Comparison of ENCODE assay signal across 9 cellular contexts in genomic region chr12:48852734-48853168, GRCh38. TPM values are rescaled to one million over a fixed set of nuclear protein-coding genes. Genes with fewer than 3 reads are reported as not detected.
DNase-seq lines count a peak whose midpoint lies in the region; ATAC-seq and TF ChIP-seq lines count a peak whose summit lies in the region.
"Had no signal": no experiment of that assay in that cellular context is flagged by ENCODE, and none has a peak within 500 bp of the region (broad histone marks: within the 10 kb centered on the region; RNA-seq: fewer than 3 reads in every experiment).

No MANE protein-coding gene starts in this region.

- peaks cover 0 to 22% (median 3%) of the 10 kb centered on the region in 3 donors for H3K36me3 Mint-ChIP-seq in naive thymus-derived CD8-positive, alpha-beta T cell

- H3K4me3 Mint-ChIP-seq in naive thymus-derived CD8-positive, alpha-beta T cell: peak overlapping the region; percentile 89 to 99 (median 96)

- DNase-seq in choroid plexus epithelial cell (ENCODE audit: low read depth) (no peak), iPS-NIHi11 (ENCODE audit: low spot score) (no peak), ureter (ENCODE audit: low spot score) (no peak)
- DNase-seq in naive thymus-derived CD8-positive, alpha-beta T cell: no peak

- no peaks in the 10 kb centered on the region for H3K9me3 Mint-ChIP-seq in naive thymus-derived CD8-positive, alpha-beta T cell

- H3K27ac ChIP-seq in KMS-11: peak overlapping the region; percentile 64

- H3K27ac Mint-ChIP-seq in naive thymus-derived CD8-positive, alpha-beta T cell: peak overlapping the region; percentile 90 to 99 (median 96)

- no peak for ATAC-seq in naive thymus-derived CD8-positive, alpha-beta T cell
- ATAC-seq in HG03175 (IDR thresholded peaks at IDR 0.05; ENCODE audit: unreplicated experiment) (no peak), HG03442 (IDR thresholded peaks at IDR 0.05; ENCODE audit: unreplicated experiment) (no peak)

- H3K9ac ChIP-seq in ES-I3 (ENCODE audit: low read depth, low read length) (peak overlapping the region; percentile 94; the same call in 1 of the 2 replicates), KMS-11 (peak overlapping the region; percentile 87; the same call in 1 of the 2 replicates)

- H3K79me2 ChIP-seq in KMS-11 (ENCODE audit: insufficient read depth, low read depth): peaks cover 40% of the 10 kb centered on the region

- POLR2A ChIA-PET in naive thymus-derived CD8-positive, alpha-beta T cell (lab: Charles Lee): interaction anchor here (0.5 to 4.1 kb wide), 26 partner anchors 9 to 382 kb away, joined by 3 to 47 read pairs (median 7); partner anchors contain the start of genes ARF3, FKBP11, LMBR1L and RHEBL1

- no peaks in the 10 kb centered on the region for H3K36me3 ChIP-seq in ES-I3 (ENCODE audit: insufficient read depth, low read length)
- H3K36me3 ChIP-seq in KMS-11 (ENCODE audit: insufficient read depth): no peaks in the 10 kb centered on the region

- H3K27me3 Mint-ChIP-seq in naive thymus-derived CD8-positive, alpha-beta T cell: no peaks in the 10 kb centered on the region

- peaks cover 25 to 43% (median 37%) of the 10 kb centered on the region in 4 donors for H3K4me1 Mint-ChIP-seq in naive thymus-derived CD8-positive, alpha-beta T cell

- H3K4me2 ChIP-seq in KMS-11: peak overlapping the region; percentile 84

- H3K4me3 ChIP-seq in KMS-11 (IDR thresholded peaks at IDR 0.05; ENCODE audit: insufficient read depth, low read depth, low read length): no peak overlapping the region
- peak overlapping the region; percentile 97 for H3K4me3 ChIP-seq in choroid plexus epithelial cell (ENCODE audit: low read depth, low read length)

- H3K27me3 ChIP-seq in KMS-11 (ENCODE audit: insufficient read depth, low read depth): no peaks in the 10 kb centered on the region

- H2AFZ ChIP-seq in KMS-11 (ENCODE audit: low read depth): peak overlapping the region; percentile 78

- no peaks in the 10 kb centered on the region for H4K20me1 ChIP-seq in KMS-11 (ENCODE audit: insufficient read depth)

- H3K9me3 ChIP-seq in ES-I3 (ENCODE audit: control insufficient read depth, insufficient read depth, low read length): no peaks in the 10 kb centered on the region

- TF ChIP-seq CTCF in KMS-11 (conservative IDR thresholded peaks at IDR 0.05; ENCODE audit: low read depth, low read length): no peak
- TF ChIP-seq CTCF in choroid plexus epithelial cell (conservative IDR thresholded peaks at IDR 0.05; ENCODE audit: low read depth, low read length): no peak

- H3K4me1 ChIP-seq in ES-I3 (ENCODE audit: insufficient read depth, low read length) (peaks cover 6% of the 10 kb centered on the region; the same call in 1 of the 2 replicates), KMS-11 (ENCODE audit: low read depth, poor library complexity, severe bottlenecking) (peaks cover 24% of the 10 kb centered on the region)

RNA-seq across cellular contexts. Expression of gene DDX23, which starts 0.8 kb away (rescaled TPM):
- total RNA-seq in naive thymus-derived CD8-positive, alpha-beta T cell: 100 to 1,000 TPM; 159 to 171 TPM
- polyA plus RNA-seq in naive thymus-derived CD8-positive, alpha-beta T cell: 10 to 100 TPM; 27.6 to 52.2 (median 33.8) TPM
- 71.7 TPM for total RNA-seq in ureter

RNA-seq across cellular contexts. Expression of gene RND1, which starts 12.9 kb away (rescaled TPM):
- 1 to 10 TPM; 3.7 to 3.9 TPM for total RNA-seq in naive thymus-derived CD8-positive, alpha-beta T cell
- polyA plus RNA-seq in naive thymus-derived CD8-positive, alpha-beta T cell: 1 to 10 TPM in 2 of 3 donors, under 1 TPM in 1; 0.15 to 2.1 (median 1.3) TPM
- 1.9 TPM for total RNA-seq in ureter
- total RNA-seq: RPMI7951 had no signal

RNA-seq across cellular contexts. Expression of gene CACNB3, which starts 34.5 kb away (rescaled TPM):
- total RNA-seq in naive thymus-derived CD8-positive, alpha-beta T cell: 1 to 10 TPM; 3.2 to 3.3 TPM
- polyA plus RNA-seq in naive thymus-derived CD8-positive, alpha-beta T cell: under 1 TPM; 0.19 to 0.52 (median 0.19) TPM
- total RNA-seq in ureter: 59.7 TPM

Comparison
In these comparisons a context has a peak if more than half of its experiments do, and no peak if none do; other contexts are left out.
1. RNA of gene CACNB3, which starts 34.5 kb away (total RNA-seq): 59.7 TPM in ureter (single experiment); 3.2 to 3.3 TPM in naive thymus-derived CD8-positive, alpha-beta T cell; every median in the first group is over 10 times any median in the second.